9 cellular contexts compared by ENCODE assay signal in genomic region chr5:173293817-173294672, GRCh38. TPM values are rescaled to one million over a fixed set of nuclear protein-coding genes. Genes with fewer than 3 reads are reported as not detected.
DNase-seq lines count a peak whose midpoint lies in the region; ATAC-seq, FAIRE-seq and TF ChIP-seq lines count a peak whose summit lies in the region.
"Had no signal": no experiment of that assay in that cellular context is flagged by ENCODE, and none has a peak within 500 bp of the region (broad histone marks: within the 10 kb centered on the region; RNA-seq: fewer than 3 reads in every experiment).

No MANE protein-coding gene starts in this region.

- DNase-seq in C1 segment of cervical spinal cord (lab: John Stamatoyannopoulos, UW) (peak in 13 of 14 donors; percentile 11 to 74 (median 49)), HTR-8/SVneo (ENCODE audit: insufficient read length, low spot score) (peak; percentile 78), activated T-cell treated with anti-CD3 and anti-CD28 coated beads for 1 hour (ENCODE audit: low read depth) (peak; percentile 63)
- peak; percentile 29 to 76 (median 61) for DNase-seq in naive thymus-derived CD8-positive, alpha-beta T cell
- DNase-seq in stimulated activated naive B cell treated with anti-CD40 and anti-IgM and Interleukin-4, amounts not matched to agents 10 μg/mL and 1 μg/mL and 100 μg/mL, for 72 hours: peak; percentile 49

- no peaks in the 10 kb centered on the region for H3F3A ChIP-seq in OCI-LY1 (ENCODE audit: insufficient read depth, low read length)

- H3K36me3 Mint-ChIP-seq in naive thymus-derived CD8-positive, alpha-beta T cell: no peaks in the 10 kb centered on the region
- H3K36me3 Mint-ChIP-seq in stimulated activated naive B cell treated with anti-CD40 and anti-IgM and Interleukin-4, amounts not matched to agents 10 μg/mL and 1 μg/mL and 100 μg/mL, for 72 hours: no peaks in the 10 kb centered on the region

- peak overlapping the region; percentile 46 to 93 (median 76) for H3K4me3 Mint-ChIP-seq in naive thymus-derived CD8-positive, alpha-beta T cell
- H3K4me3 Mint-ChIP-seq in stimulated activated naive B cell treated with anti-CD40 and anti-IgM and Interleukin-4, amounts not matched to agents 10 μg/mL and 1 μg/mL and 100 μg/mL, for 72 hours: peak overlapping the region in 1 of 2 donors; percentile 6

- H3K36me3 ChIP-seq in OCI-LY1 (ENCODE audit: insufficient read depth, low read length): no peaks in the 10 kb centered on the region

- H3K79me2 ChIP-seq in OCI-LY1 (ENCODE audit: insufficient read depth, low read length): no peaks in the 10 kb centered on the region

- H3K4me1 Mint-ChIP-seq in naive thymus-derived CD8-positive, alpha-beta T cell: peaks cover 12 to 15% (median 13%) of the 10 kb centered on the region in 4 donors
- H3K4me1 Mint-ChIP-seq in stimulated activated naive B cell treated with anti-CD40 and anti-IgM and Interleukin-4, amounts not matched to agents 10 μg/mL and 1 μg/mL and 100 μg/mL, for 72 hours: peaks cover 9 to 10% of the 10 kb centered on the region in 2 donors

- ATAC-seq in GM19395 (IDR thresholded peaks at IDR 0.05; ENCODE audit: unreplicated experiment): peak; percentile 85
- peak; percentile 49 for ATAC-seq in esophagus mucosa
- ATAC-seq in naive thymus-derived CD8-positive, alpha-beta T cell: peak; percentile 85
- peak; percentile 66 to 80 for ATAC-seq in stimulated activated naive B cell treated with anti-CD40 and anti-IgM and Interleukin-4, amounts not matched to agents 10 μg/mL and 1 μg/mL and 100 μg/mL, for 72 hours (replicated peaks)

- no peak overlapping the region for H3K4me3 ChIP-seq in OCI-LY1 (ENCODE audit: low read depth, low read length, poor library complexity, severe bottlenecking)

- H3K9me3 ChIP-seq in OCI-LY1 (ENCODE audit: low read length): no peaks in the 10 kb centered on the region

- no peaks in the 10 kb centered on the region for H3K9me3 Mint-ChIP-seq in naive thymus-derived CD8-positive, alpha-beta T cell
- no peaks in the 10 kb centered on the region for H3K9me3 Mint-ChIP-seq in stimulated activated naive B cell treated with anti-CD40 and anti-IgM and Interleukin-4, amounts not matched to agents 10 μg/mL and 1 μg/mL and 100 μg/mL, for 72 hours

- H3K27ac Mint-ChIP-seq in naive thymus-derived CD8-positive, alpha-beta T cell: peak overlapping the region in 3 of 10 donors; percentile 14 to 86 (median 46)
- no peak overlapping the region for H3K27ac Mint-ChIP-seq in stimulated activated naive B cell treated with anti-CD40 and anti-IgM and Interleukin-4, amounts not matched to agents 10 μg/mL and 1 μg/mL and 100 μg/mL, for 72 hours

- no peaks in the 10 kb centered on the region; the same call in 1 of the 2 replicates for H3K27me3 ChIP-seq in OCI-LY1 (ENCODE audit: insufficient read depth, low read length)

- peaks cover 17 to 73% (median 43%) of the 10 kb centered on the region in 5 donors for H3K27me3 Mint-ChIP-seq in naive thymus-derived CD8-positive, alpha-beta T cell
- H3K27me3 Mint-ChIP-seq in stimulated activated naive B cell treated with anti-CD40 and anti-IgM and Interleukin-4, amounts not matched to agents 10 μg/mL and 1 μg/mL and 100 μg/mL, for 72 hours: peaks cover 50 to 57% of the 10 kb centered on the region in 2 donors

- peak; percentile 58 for FAIRE-seq in HTR-8/SVneo (lab: Jason Lieb, UNC)

- no peaks in the 10 kb centered on the region for H4K20me1 ChIP-seq in OCI-LY1 (ENCODE audit: insufficient read depth, low read length)

- H3K27ac ChIP-seq in OCI-LY1 (ENCODE audit: low read depth, low read length, poor library complexity, severe bottlenecking): no peak overlapping the region

- no peaks in the 10 kb centered on the region for H3K4me1 ChIP-seq in OCI-LY1 (ENCODE audit: insufficient read depth, low read length, severe bottlenecking)

- POLR2A ChIA-PET in naive thymus-derived CD8-positive, alpha-beta T cell (lab: Charles Lee): interaction anchor here (0.6 kb wide), 1 partner anchor 1155 kb away, joined by 3 read pairs; no protein-coding TSS in a partner anchor

- H3K4me2 ChIP-seq in OCI-LY1 (ENCODE audit: low read length): no peak overlapping the region

- H3K9me2 ChIP-seq in OCI-LY1 (ENCODE audit: low read depth, low read length): no peaks in the 10 kb centered on the region

- H3K9ac ChIP-seq in OCI-LY1 (ENCODE audit: low read length): no peak overlapping the region

- peak; percentile 96 for TF ChIP-seq CTCF in OCI-LY1 (IDR thresholded peaks at IDR 0.05; ENCODE audit: low read length)

- no peak overlapping the region for H2AFZ ChIP-seq in OCI-LY1 (ENCODE audit: low read length)

RNA-seq across cellular contexts. Expression of gene STC2, which starts 34.2 kb away (rescaled TPM):
- total RNA-seq in esophagus mucosa: 8.7 TPM
- not detected for total RNA-seq in naive thymus-derived CD8-positive, alpha-beta T cell
- polyA plus RNA-seq in naive thymus-derived CD8-positive, alpha-beta T cell: not detected

RNA-seq across cellular contexts. Expression of gene NKX2-5, which starts 59.0 kb away (rescaled TPM):
- not detected for total RNA-seq in esophagus mucosa
- not detected for total RNA-seq in naive thymus-derived CD8-positive, alpha-beta T cell
- polyA plus RNA-seq in naive thymus-derived CD8-positive, alpha-beta T cell: under 1 TPM in 1 of 3 donors, not detected in 2; 0.36 TPM
- total RNA-seq: activated CD8-positive, alpha-beta memory T cell treated with anti-CD3 and anti-CD28 coated beads for 36 hours had no signal
